8 cellular contexts compared by ENCODE assay signal in genomic region chr13:50080158-50080855, GRCh38.
A peak's percentile ranks its signal among the peaks of the same experiment; 100 is the strongest.
DNase-seq lines count a peak whose midpoint lies in the region; ATAC-seq and TF ChIP-seq lines count a peak whose summit lies in the region.

No MANE protein-coding gene starts in this region.

- H3K36me3 Mint-ChIP-seq in T-helper 1 cell treated with Interleukin-12 subunit alpha and Interleukin-12 subunit beta and Interleukin-4 antibody, amounts not matched to agents 30 μg/mL and 1 μg/mL, for 36 hours (ENCODE audit: low read depth) = peaks cover 22% of the 10 kb centered on the region
- H3K36me3 Mint-ChIP-seq in stimulated activated naive B cell treated with anti-CD40 and anti-IgM and Interleukin-4, amounts not matched to agents 10 μg/mL and 1 μg/mL and 100 μg/mL, for 72 hours = peaks cover 16 to 28% of the 10 kb centered on the region in 2 donors

- intact Hi-C loops in lower leg skin (cut with DNase I; ENCODE audit: low total_unique reads) = loop anchor here (5.0 kb wide), 1 partner anchor 47 kb away; no protein-coding TSS in a partner anchor

- H3K4me3 ChIP-seq in Jurkat, Clone E6-1 (ENCODE audit: low read length) = peak overlapping the region; percentile 89
- H3K4me3 ChIP-seq in lower leg skin (ENCODE audit: low read depth, poor library complexity, severe bottlenecking) = peak overlapping the region; percentile 72

- TF ChIP-seq CTCF in lower leg skin (IDR thresholded peaks at IDR 0.05) = no peak

- ATAC-seq in stimulated activated naive B cell treated with anti-CD40 and anti-IgM and Interleukin-4, amounts not matched to agents 10 μg/mL and 1 μg/mL and 100 μg/mL, for 72 hours (replicated peaks) = peak in 1 of 2 donors; percentile 6
- ATAC-seq in GM21515 (IDR thresholded peaks at IDR 0.05; ENCODE audit: unreplicated experiment) (no peak), GM18498 (IDR thresholded peaks at IDR 0.05; ENCODE audit: unreplicated experiment) (no peak)

- peak overlapping the region; percentile 99 for H3K27ac Mint-ChIP-seq in T-helper 1 cell treated with Interleukin-12 subunit alpha and Interleukin-12 subunit beta and Interleukin-4 antibody, amounts not matched to agents 30 μg/mL and 1 μg/mL, for 36 hours
- peak overlapping the region; percentile 100 for H3K27ac Mint-ChIP-seq in stimulated activated naive B cell treated with anti-CD40 and anti-IgM and Interleukin-4, amounts not matched to agents 10 μg/mL and 1 μg/mL and 100 μg/mL, for 72 hours

- H3K4me1 Mint-ChIP-seq in T-helper 1 cell treated with Interleukin-12 subunit alpha and Interleukin-12 subunit beta and Interleukin-4 antibody, amounts not matched to agents 30 μg/mL and 1 μg/mL, for 36 hours (ENCODE audit: low read depth) = peaks cover 47% of the 10 kb centered on the region
- H3K4me1 Mint-ChIP-seq in stimulated activated naive B cell treated with anti-CD40 and anti-IgM and Interleukin-4, amounts not matched to agents 10 μg/mL and 1 μg/mL and 100 μg/mL, for 72 hours = peaks cover 17 to 33% of the 10 kb centered on the region in 2 donors

- peak overlapping the region; percentile 99 for H3K4me3 Mint-ChIP-seq in T-helper 1 cell treated with Interleukin-12 subunit alpha and Interleukin-12 subunit beta and Interleukin-4 antibody, amounts not matched to agents 30 μg/mL and 1 μg/mL, for 36 hours
- peak overlapping the region; percentile 94 to 98 for H3K4me3 Mint-ChIP-seq in stimulated activated naive B cell treated with anti-CD40 and anti-IgM and Interleukin-4, amounts not matched to agents 10 μg/mL and 1 μg/mL and 100 μg/mL, for 72 hours

- TF ChIP-seq POLR2A in lower leg skin (IDR thresholded peaks at IDR 0.05) = no peak

- H3K9me3 Mint-ChIP-seq in T-helper 1 cell treated with Interleukin-12 subunit alpha and Interleukin-12 subunit beta and Interleukin-4 antibody, amounts not matched to agents 30 μg/mL and 1 μg/mL, for 36 hours = no peaks in the 10 kb centered on the region
- H3K9me3 Mint-ChIP-seq in stimulated activated naive B cell treated with anti-CD40 and anti-IgM and Interleukin-4, amounts not matched to agents 10 μg/mL and 1 μg/mL and 100 μg/mL, for 72 hours = no peaks in the 10 kb centered on the region

- H3K27me3 Mint-ChIP-seq in T-helper 1 cell treated with Interleukin-12 subunit alpha and Interleukin-12 subunit beta and Interleukin-4 antibody, amounts not matched to agents 30 μg/mL and 1 μg/mL, for 36 hours (ENCODE audit: low read depth) = no peaks in the 10 kb centered on the region
- H3K27me3 Mint-ChIP-seq in stimulated activated naive B cell treated with anti-CD40 and anti-IgM and Interleukin-4, amounts not matched to agents 10 μg/mL and 1 μg/mL and 100 μg/mL, for 72 hours = no peaks in the 10 kb centered on the region

- WGBS in lower leg skin, 2 donors = 2 to 4% methylated on average over 31 of the region's 31 CpGs

- DNase-seq in COLO668 (lab: John Stamatoyannopoulos, UW; ENCODE audit: unreplicated experiment) = peak; percentile 72
- DNase-seq in Jurkat, Clone E6-1 (ENCODE audit: low read depth, low spot score) = peak; percentile 32
- DNase-seq in cerebellum (ENCODE audit: low spot score) = peak; percentile 6
- DNase-seq in lower leg skin (ENCODE audit: low spot score in 2 of 2) = no peak
- peak; percentile 18 for DNase-seq in stimulated activated naive B cell treated with anti-CD40 and anti-IgM and Interleukin-4, amounts not matched to agents 10 μg/mL and 1 μg/mL and 100 μg/mL, for 72 hours

Comparison
In these comparisons a context has a peak if more than half of its experiments do, and no peak if none do; other contexts are left out.
1. DNase-seq: peak in COLO668 (single experiment), Jurkat, Clone E6-1 (single experiment), cerebellum (single experiment) and stimulated activated naive B cell treated with anti-CD40 and anti-IgM and Interleukin-4, amounts not matched to agents 10 μg/mL and 1 μg/mL and 100 μg/mL, for 72 hours (single experiment); none in lower leg skin (0 of 2).